Comparison of ENCODE assay signal across 9 cellular contexts in the genomic region with DNA sequence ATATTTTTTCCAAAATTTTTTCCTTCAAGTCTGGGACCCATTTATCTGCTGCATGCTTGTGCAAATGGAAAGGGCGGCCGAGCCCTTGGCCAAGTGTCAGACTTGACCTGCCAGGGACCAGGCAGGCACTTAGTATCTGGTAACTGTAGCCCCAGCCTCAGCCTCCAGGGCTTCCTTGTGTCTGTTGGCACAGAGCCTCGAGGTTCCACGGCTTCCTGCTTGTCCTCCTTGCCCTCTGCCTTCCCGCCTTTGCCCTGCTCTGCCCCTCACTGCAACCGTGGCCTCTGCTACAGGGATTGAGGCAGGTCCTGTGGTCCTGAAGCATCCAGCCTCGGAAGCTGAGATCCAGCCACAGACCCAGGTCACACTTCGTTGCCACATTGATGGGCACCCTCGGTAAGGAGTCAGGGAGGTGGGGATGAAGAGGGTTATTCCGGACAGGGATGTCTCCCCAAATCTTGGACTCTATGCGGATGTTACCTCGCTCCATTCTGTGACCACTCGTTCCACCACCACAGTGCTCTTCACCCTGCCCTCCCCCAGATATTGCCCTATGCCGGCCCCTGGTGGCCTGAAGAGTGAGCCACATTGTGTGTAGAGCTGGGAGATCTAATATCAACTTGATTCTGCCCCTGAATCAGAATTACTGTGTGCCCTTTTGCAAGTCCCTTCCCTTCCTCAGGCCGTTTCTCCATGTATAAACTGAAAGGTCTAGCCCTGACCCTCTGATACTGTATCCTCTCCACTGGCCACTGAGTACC. TPM values are rescaled to one million over a fixed set of nuclear protein-coding genes. Genes with fewer than 3 reads are reported as not detected.
DNase-seq lines count a peak whose midpoint lies in the region; ATAC-seq and TF ChIP-seq lines count a peak whose summit lies in the region.
"Had no signal": no experiment of that assay in that cellular context is flagged by ENCODE, and none has a peak within 500 bp of the region (broad histone marks: within the 10 kb centered on the region; RNA-seq: fewer than 3 reads in every experiment).

No MANE protein-coding gene starts in this region.

- H3K9me3 ChIP-seq in WERI-Rb-1 (ENCODE audit: severe bottlenecking) (no peaks in the 10 kb centered on the region), tibial nerve (no peaks in the 10 kb centered on the region)
- H3K9me3 ChIP-seq: thyroid gland had no signal

- TF ChIP-seq POLR2A in tibial nerve (IDR thresholded peaks at IDR 0.05), result no peak

- no peaks in the 10 kb centered on the region for H3K4me1 ChIP-seq in tibial nerve

- no peaks in the 10 kb centered on the region for H3K36me3 Mint-ChIP-seq in activated T-helper 1 cell treated with anti-CD3 and anti-CD28 coated beads, Interleukin-12 subunit alpha, Interleukin-12 subunit beta, Interleukin-2, Interleukin-4 antibody, amounts not matched to agents 30 ng/mL and 10 ng/mL and 1 ng/mL, durations not matched to agents 14 hours and 24 hours and 36 hours (ENCODE audit: low read depth)

- H3K27me3 ChIP-seq in WERI-Rb-1 (ENCODE audit: insufficient read depth, low read depth, severe bottlenecking) (no peaks in the 10 kb centered on the region), tibial nerve (peaks cover 0 to 4% of the 10 kb centered on the region in 2 donors)
- H3K27me3 ChIP-seq: thyroid gland had no signal

- 53 to 55% methylated on average over 15 of the region's 15 CpGs for WGBS in tibial nerve, 2 donors

- no peak for TF ChIP-seq EP300 in tibial nerve (IDR thresholded peaks at IDR 0.05)

- no peaks in the 10 kb centered on the region for H3K27me3 Mint-ChIP-seq in activated T-helper 1 cell treated with anti-CD3 and anti-CD28 coated beads, Interleukin-12 subunit alpha, Interleukin-12 subunit beta, Interleukin-2, Interleukin-4 antibody, amounts not matched to agents 30 ng/mL and 10 ng/mL and 1 ng/mL, durations not matched to agents 14 hours and 24 hours and 36 hours (ENCODE audit: insufficient read depth)

- H3K4me3 Mint-ChIP-seq in activated T-helper 1 cell treated with anti-CD3 and anti-CD28 coated beads, Interleukin-12 subunit alpha, Interleukin-12 subunit beta, Interleukin-2, Interleukin-4 antibody, amounts not matched to agents 30 ng/mL and 10 ng/mL and 1 ng/mL, durations not matched to agents 14 hours and 24 hours and 36 hours, result no peak overlapping the region

- peak; percentile 84 for TF ChIP-seq CTCF in C4-2B (conservative IDR thresholded peaks at IDR 0.05)
- TF ChIP-seq CTCF in WERI-Rb-1 (IDR thresholded peaks at IDR 0.05; ENCODE audit: low read depth, low read length), result peak; percentile 85
- TF ChIP-seq CTCF in tibial nerve (IDR thresholded peaks at IDR 0.05), result peak in 3 of 5 experiments; percentile 6 to 12 (median 11)

- H3K27ac ChIP-seq in C4-2B, result peak overlapping the region; percentile 66
- no peak overlapping the region for H3K27ac ChIP-seq in WERI-Rb-1
- H3K27ac ChIP-seq in tibial nerve, result no peak overlapping the region
- H3K27ac ChIP-seq: thyroid gland had no signal

- H3K36me3 ChIP-seq in WERI-Rb-1 (peaks cover 31% of the 10 kb centered on the region), tibial nerve (no peaks in the 10 kb centered on the region)

- no peaks in the 10 kb centered on the region for H3K4me1 Mint-ChIP-seq in activated T-helper 1 cell treated with anti-CD3 and anti-CD28 coated beads, Interleukin-12 subunit alpha, Interleukin-12 subunit beta, Interleukin-2, Interleukin-4 antibody, amounts not matched to agents 30 ng/mL and 10 ng/mL and 1 ng/mL, durations not matched to agents 14 hours and 24 hours and 36 hours (ENCODE audit: low read depth)

- DNase-seq in HK-2 (ENCODE audit: unreplicated experiment) (peak; percentile 35), WERI-Rb-1 (peak; percentile 66), left ventricle myocardium superior (peak; percentile 55), tibial nerve (ENCODE audit: low spot score in 2 of 2) (no peak), NCI-H187 treated with DMSO at 0.1 percent for 48 hours (lab: John Stamatoyannopoulos, UW) (no peak)
- no peak for DNase-seq in activated T-helper 1 cell treated with anti-CD3 and anti-CD28 coated beads, Interleukin-12 subunit alpha, Interleukin-12 subunit beta, Interleukin-2, Interleukin-4 antibody, amounts not matched to agents 30 ng/mL and 10 ng/mL and 1 ng/mL, durations not matched to agents 14 hours and 24 hours and 36 hours (ENCODE audit: low spot score)

- intact Hi-C loops in left ventricle myocardium superior (cut with micrococcal nuclease), result no loop called here
- intact Hi-C loops in activated T-helper 1 cell treated with anti-CD3 and anti-CD28 coated beads, Interleukin-12 subunit alpha, Interleukin-12 subunit beta, Interleukin-2, Interleukin-4 antibody, amounts not matched to agents 30 ng/mL and 10 ng/mL and 1 ng/mL, durations not matched to agents 14 hours and 24 hours and 36 hours (cut with micrococcal nuclease), result no loop called here

- peak; percentile 82 for ATAC-seq in left ventricle myocardium superior
- ATAC-seq in GM18858 (IDR thresholded peaks at IDR 0.05; ENCODE audit: unreplicated experiment), result no peak

- H3K27ac Mint-ChIP-seq in activated T-helper 1 cell treated with anti-CD3 and anti-CD28 coated beads, Interleukin-12 subunit alpha, Interleukin-12 subunit beta, Interleukin-2, Interleukin-4 antibody, amounts not matched to agents 30 ng/mL and 10 ng/mL and 1 ng/mL, durations not matched to agents 14 hours and 24 hours and 36 hours, result no peak overlapping the region

- H3K4me3 ChIP-seq in WERI-Rb-1 (ENCODE audit: low read depth, low read length), result no peak overlapping the region
- no peak overlapping the region for H3K4me3 ChIP-seq in tibial nerve
- H3K4me3 ChIP-seq: thyroid gland had no signal

- H3K9me3 Mint-ChIP-seq in activated T-helper 1 cell treated with anti-CD3 and anti-CD28 coated beads, Interleukin-12 subunit alpha, Interleukin-12 subunit beta, Interleukin-2, Interleukin-4 antibody, amounts not matched to agents 30 ng/mL and 10 ng/mL and 1 ng/mL, durations not matched to agents 14 hours and 24 hours and 36 hours, result no peaks in the 10 kb centered on the region

RNA-seq across cellular contexts. Expression of gene SRF, which starts 41.5 kb away (rescaled TPM):
- total RNA-seq in left ventricle myocardium superior (78.7 TPM), tibial nerve (10 to 100 TPM; 28.4 to 49.8 (median 35.3) TPM)
- total RNA-seq in activated T-helper 1 cell treated with anti-CD3 and anti-CD28 coated beads, Interleukin-12 subunit alpha, Interleukin-12 subunit beta, Interleukin-2, Interleukin-4 antibody, amounts not matched to agents 30 ng/mL and 10 ng/mL and 1 ng/mL, durations not matched to agents 14 hours and 24 hours and 36 hours, result 61.4 and 61.9 TPM in 2 replicates

RNA-seq across cellular contexts. Expression of gene CUL9, which starts 52.4 kb away (rescaled TPM):
- total RNA-seq in left ventricle myocardium superior (10.9 TPM), tibial nerve (10 to 100 TPM; 47.9 to 76.2 (median 49.3) TPM)
- total RNA-seq in activated T-helper 1 cell treated with anti-CD3 and anti-CD28 coated beads, Interleukin-12 subunit alpha, Interleukin-12 subunit beta, Interleukin-2, Interleukin-4 antibody, amounts not matched to agents 30 ng/mL and 10 ng/mL and 1 ng/mL, durations not matched to agents 14 hours and 24 hours and 36 hours, result 38.9 and 42.2 TPM in 2 replicates

RNA-seq across cellular contexts. Expression of gene PTK7, which starts 53.5 kb away (rescaled TPM):
- total RNA-seq in left ventricle myocardium superior (2.1 TPM), tibial nerve (1 to 10 TPM; 1.5 to 5.5 (median 3.9) TPM)
- 3.3 and 3.7 TPM in 2 replicates for total RNA-seq in activated T-helper 1 cell treated with anti-CD3 and anti-CD28 coated beads, Interleukin-12 subunit alpha, Interleukin-12 subunit beta, Interleukin-2, Interleukin-4 antibody, amounts not matched to agents 30 ng/mL and 10 ng/mL and 1 ng/mL, durations not matched to agents 14 hours and 24 hours and 36 hours

Comparison
In these comparisons a context has a peak if more than half of its experiments do, and no peak if none do; other contexts are left out.
1. CTCF ChIP-seq: peak in every context shown above with its lines; median percentile 85 in WERI-Rb-1; 84 in C4-2B; 11 in tibial nerve.
2. DNase-seq: peak in HK-2 (single experiment), WERI-Rb-1 (single experiment) and left ventricle myocardium superior (single experiment); none in tibial nerve (0 of 2), NCI-H187 treated with DMSO at 0.1 percent for 48 hours (single experiment) and activated T-helper 1 cell treated with anti-CD3 and anti-CD28 coated beads, Interleukin-12 subunit alpha, Interleukin-12 subunit beta, Interleukin-2, Interleukin-4 antibody, amounts not matched to agents 30 ng/mL and 10 ng/mL and 1 ng/mL, durations not matched to agents 14 hours and 24 hours and 36 hours (single experiment).